12 cellular contexts compared by ENCODE assay signal in the genomic region with DNA sequence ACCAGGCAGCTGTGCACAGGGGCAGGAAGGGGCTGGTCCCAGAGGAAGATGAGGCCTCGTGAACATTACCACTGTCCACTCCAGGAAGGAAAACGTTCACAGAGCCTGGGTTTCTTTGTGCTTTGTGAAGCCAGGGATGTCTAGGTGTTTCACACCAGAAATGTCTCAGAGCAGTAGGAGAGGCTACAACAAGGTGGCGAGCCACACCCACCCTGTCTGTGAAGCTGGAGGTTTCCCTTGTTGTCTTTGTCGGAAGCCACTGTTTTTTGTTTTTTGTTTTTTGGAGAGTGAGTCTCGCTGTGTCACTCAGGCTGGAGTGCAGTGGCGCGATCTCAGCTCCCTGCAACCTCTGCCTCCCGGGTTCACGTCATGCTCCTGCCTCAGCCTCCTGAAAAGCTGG. TPM values are rescaled to one million over a fixed set of nuclear protein-coding genes. Genes with fewer than 3 reads are reported as not detected.
"Had no signal": no experiment of that assay in that cellular context is flagged by ENCODE, and none has a peak within 500 bp of the region (broad histone marks: within the 10 kb centered on the region; RNA-seq: fewer than 3 reads in every experiment).

No MANE protein-coding gene starts in this region.

RNA-seq across cellular contexts. Expression of gene OCM, which starts 44.4 kb away (rescaled TPM):
- total RNA-seq: activated B cell treated with CpG ODN at 0.5 μM for 24 hours, dermis blood vessel endothelial cell, epithelial cell of proximal tubule, fibroblast of lung, foreskin keratinocyte, hepatocyte, left cardiac atrium, lower leg skin, mucosa of gallbladder, pancreas, pulmonary artery endothelial cell, SJSA1 had no signal
- polyA plus RNA-seq: fibroblast of lung, foreskin keratinocyte had no signal
